In genomic region chr5:109837226-109837861, GRCh38 we compare ENCODE assay signal across 18 cellular contexts.
"Had no signal": no experiment of that assay in that cellular context is flagged by ENCODE, and none has a peak within 500 bp of the region (broad histone marks: within the 10 kb centered on the region; RNA-seq: fewer than 3 reads in every experiment).

No MANE protein-coding gene starts in this region.

- H3K27ac Mint-ChIP-seq: activated naive CD4-positive, alpha-beta T cell treated with anti-CD3 and anti-CD28 coated beads for 36 hours; activated naive CD8-positive, alpha-beta T cell treated with anti-CD3 and anti-CD28 coated beads, Interleukin-2, amount 50 U/mL, for 24 hours; stimulated activated naive B cell treated with anti-CD40 and anti-IgM and Interleukin-4, amounts not matched to agents 10 μg/mL and 1 μg/mL and 100 μg/mL, for 72 hours had no signal

- DNase-seq: activated CD4-positive, alpha-beta T cell treated with anti-CD3 and anti-CD28 coated beads, Interleukin-2, amount 50 U/mL, for 1 hour; activated CD8-positive, alpha-beta memory T cell treated with anti-CD3 and anti-CD28 coated beads, Interleukin-2, amount 50 U/mL, for 4 hours; activated naive CD4-positive, alpha-beta T cell treated with anti-CD3 and anti-CD28 coated beads for 36 hours; activated naive CD8-positive, alpha-beta T cell treated with anti-CD3 and anti-CD28 coated beads, Interleukin-2, amount 50 U/mL, for 24 hours; activated T-cell treated with anti-CD3 and anti-CD28 coated beads, Interleukin-2, amount 50 U/mL, for 4 hours; anterior cingulate cortex; brain microvascular endothelial cell; central memory CD4-positive, alpha-beta T cell; cortex of kidney; effector CD4-positive, alpha-beta T cell; heart right ventricle; naive thymus-derived CD4-positive, alpha-beta T cell; pancreas; sigmoid colon; stimulated activated naive B cell treated with anti-CD40 and anti-IgM and Interleukin-4, amounts not matched to agents 10 μg/mL and 1 μg/mL and 100 μg/mL, for 72 hours had no signal

- H3K4me1 ChIP-seq: esophagus muscularis mucosa, gastroesophageal sphincter, heart right ventricle, pancreas, sigmoid colon had no signal

- ATAC-seq: activated CD4-positive, CD25-positive, alpha-beta regulatory T cell treated with anti-CD3 and anti-CD28 coated beads, Interleukin-2, amount 50 U/mL, for 24 hours; activated naive CD8-positive, alpha-beta T cell treated with anti-CD3 and anti-CD28 coated beads, Interleukin-2, amount 50 U/mL, for 24 hours; activated T-cell treated with anti-CD3 and anti-CD28 coated beads, Interleukin-2, amount 50 U/mL, for 4 hours; gastroesophageal sphincter; heart right ventricle; naive thymus-derived CD4-positive, alpha-beta T cell; pancreas; stimulated activated naive B cell treated with anti-CD40 and anti-IgM and Interleukin-4, amounts not matched to agents 10 μg/mL and 1 μg/mL and 100 μg/mL, for 72 hours had no signal

- H3K27me3 ChIP-seq: brain microvascular endothelial cell, esophagus muscularis mucosa, gastroesophageal sphincter, heart right ventricle, pancreas, sigmoid colon had no signal

- H3K9me3 ChIP-seq: esophagus muscularis mucosa, gastroesophageal sphincter, heart right ventricle, pancreas, sigmoid colon had no signal

- H3K4me1 Mint-ChIP-seq: activated naive CD8-positive, alpha-beta T cell treated with anti-CD3 and anti-CD28 coated beads, Interleukin-2, amount 50 U/mL, for 24 hours; stimulated activated naive B cell treated with anti-CD40 and anti-IgM and Interleukin-4, amounts not matched to agents 10 μg/mL and 1 μg/mL and 100 μg/mL, for 72 hours had no signal

- H3K4me3 ChIP-seq: esophagus muscularis mucosa, gastroesophageal sphincter, heart right ventricle, pancreas, sigmoid colon had no signal

- H3K9me3 Mint-ChIP-seq: activated naive CD8-positive, alpha-beta T cell treated with anti-CD3 and anti-CD28 coated beads, Interleukin-2, amount 50 U/mL, for 24 hours; activated T-cell treated with anti-CD3 and anti-CD28 coated beads, Interleukin-2, amount 50 U/mL, for 4 hours had no signal

- H3K4me3 Mint-ChIP-seq: activated naive CD4-positive, alpha-beta T cell treated with anti-CD3 and anti-CD28 coated beads for 36 hours; activated naive CD8-positive, alpha-beta T cell treated with anti-CD3 and anti-CD28 coated beads, Interleukin-2, amount 50 U/mL, for 24 hours; activated T-cell treated with anti-CD3 and anti-CD28 coated beads, Interleukin-2, amount 50 U/mL, for 4 hours; naive thymus-derived CD4-positive, alpha-beta T cell; stimulated activated naive B cell treated with anti-CD40 and anti-IgM and Interleukin-4, amounts not matched to agents 10 μg/mL and 1 μg/mL and 100 μg/mL, for 72 hours had no signal

- H3K27ac ChIP-seq: brain microvascular endothelial cell, esophagus muscularis mucosa, gastroesophageal sphincter, heart right ventricle, pancreas, sigmoid colon had no signal

- H3K27me3 Mint-ChIP-seq: activated naive CD8-positive, alpha-beta T cell treated with anti-CD3 and anti-CD28 coated beads, Interleukin-2, amount 50 U/mL, for 24 hours; naive thymus-derived CD4-positive, alpha-beta T cell; stimulated activated naive B cell treated with anti-CD40 and anti-IgM and Interleukin-4, amounts not matched to agents 10 μg/mL and 1 μg/mL and 100 μg/mL, for 72 hours had no signal
